1 cellular context compared by ENCODE assay signal in the genomic region with DNA sequence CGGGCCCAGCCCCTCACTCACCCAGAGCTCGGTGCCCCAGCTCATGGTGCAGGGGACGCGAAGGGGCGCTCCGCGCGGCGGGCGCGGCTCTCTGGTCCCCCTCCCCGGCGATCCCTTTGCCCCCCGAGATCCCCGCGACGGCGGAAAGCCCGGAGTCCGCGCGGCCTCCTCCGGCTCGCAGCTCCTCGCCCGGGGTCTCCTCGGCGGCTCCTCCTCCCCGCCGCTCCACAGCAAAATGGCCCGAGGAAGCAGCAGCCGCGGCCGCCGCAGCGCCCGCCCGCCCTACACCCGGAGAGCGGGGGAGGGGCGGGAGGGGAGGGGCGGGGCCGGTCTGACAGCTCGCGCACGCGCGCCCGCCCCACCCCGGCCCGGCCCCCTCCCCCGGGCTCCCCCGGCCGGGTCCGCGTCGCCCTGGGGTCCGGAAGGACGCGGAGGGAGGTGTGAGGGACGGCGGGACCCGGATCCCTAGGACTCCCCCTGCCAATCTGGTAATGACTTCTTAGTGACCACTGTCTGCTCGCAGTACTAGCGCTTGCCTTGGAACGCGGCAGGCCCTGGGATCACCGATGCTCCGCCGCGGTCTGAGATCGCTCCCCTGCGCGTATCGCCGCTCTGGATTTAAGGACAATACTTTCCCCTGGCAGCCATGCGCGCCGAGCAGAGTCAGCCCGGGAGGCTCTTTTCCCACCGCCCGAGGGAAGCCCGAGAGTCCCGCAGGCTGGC.
TF ChIP-seq lines count a peak whose summit lies in the region.

A gene (minus strand): TSS at position 259 of the 723 bp plus-strand sequence. CDS start 214 bp downstream, at position 45.

TF ChIP-seq in K562, 482 proteins besides CTCF, POLR2A, EP300 and RAD21 (continued from another document):
- TF ChIP-seq, protein P1, sequence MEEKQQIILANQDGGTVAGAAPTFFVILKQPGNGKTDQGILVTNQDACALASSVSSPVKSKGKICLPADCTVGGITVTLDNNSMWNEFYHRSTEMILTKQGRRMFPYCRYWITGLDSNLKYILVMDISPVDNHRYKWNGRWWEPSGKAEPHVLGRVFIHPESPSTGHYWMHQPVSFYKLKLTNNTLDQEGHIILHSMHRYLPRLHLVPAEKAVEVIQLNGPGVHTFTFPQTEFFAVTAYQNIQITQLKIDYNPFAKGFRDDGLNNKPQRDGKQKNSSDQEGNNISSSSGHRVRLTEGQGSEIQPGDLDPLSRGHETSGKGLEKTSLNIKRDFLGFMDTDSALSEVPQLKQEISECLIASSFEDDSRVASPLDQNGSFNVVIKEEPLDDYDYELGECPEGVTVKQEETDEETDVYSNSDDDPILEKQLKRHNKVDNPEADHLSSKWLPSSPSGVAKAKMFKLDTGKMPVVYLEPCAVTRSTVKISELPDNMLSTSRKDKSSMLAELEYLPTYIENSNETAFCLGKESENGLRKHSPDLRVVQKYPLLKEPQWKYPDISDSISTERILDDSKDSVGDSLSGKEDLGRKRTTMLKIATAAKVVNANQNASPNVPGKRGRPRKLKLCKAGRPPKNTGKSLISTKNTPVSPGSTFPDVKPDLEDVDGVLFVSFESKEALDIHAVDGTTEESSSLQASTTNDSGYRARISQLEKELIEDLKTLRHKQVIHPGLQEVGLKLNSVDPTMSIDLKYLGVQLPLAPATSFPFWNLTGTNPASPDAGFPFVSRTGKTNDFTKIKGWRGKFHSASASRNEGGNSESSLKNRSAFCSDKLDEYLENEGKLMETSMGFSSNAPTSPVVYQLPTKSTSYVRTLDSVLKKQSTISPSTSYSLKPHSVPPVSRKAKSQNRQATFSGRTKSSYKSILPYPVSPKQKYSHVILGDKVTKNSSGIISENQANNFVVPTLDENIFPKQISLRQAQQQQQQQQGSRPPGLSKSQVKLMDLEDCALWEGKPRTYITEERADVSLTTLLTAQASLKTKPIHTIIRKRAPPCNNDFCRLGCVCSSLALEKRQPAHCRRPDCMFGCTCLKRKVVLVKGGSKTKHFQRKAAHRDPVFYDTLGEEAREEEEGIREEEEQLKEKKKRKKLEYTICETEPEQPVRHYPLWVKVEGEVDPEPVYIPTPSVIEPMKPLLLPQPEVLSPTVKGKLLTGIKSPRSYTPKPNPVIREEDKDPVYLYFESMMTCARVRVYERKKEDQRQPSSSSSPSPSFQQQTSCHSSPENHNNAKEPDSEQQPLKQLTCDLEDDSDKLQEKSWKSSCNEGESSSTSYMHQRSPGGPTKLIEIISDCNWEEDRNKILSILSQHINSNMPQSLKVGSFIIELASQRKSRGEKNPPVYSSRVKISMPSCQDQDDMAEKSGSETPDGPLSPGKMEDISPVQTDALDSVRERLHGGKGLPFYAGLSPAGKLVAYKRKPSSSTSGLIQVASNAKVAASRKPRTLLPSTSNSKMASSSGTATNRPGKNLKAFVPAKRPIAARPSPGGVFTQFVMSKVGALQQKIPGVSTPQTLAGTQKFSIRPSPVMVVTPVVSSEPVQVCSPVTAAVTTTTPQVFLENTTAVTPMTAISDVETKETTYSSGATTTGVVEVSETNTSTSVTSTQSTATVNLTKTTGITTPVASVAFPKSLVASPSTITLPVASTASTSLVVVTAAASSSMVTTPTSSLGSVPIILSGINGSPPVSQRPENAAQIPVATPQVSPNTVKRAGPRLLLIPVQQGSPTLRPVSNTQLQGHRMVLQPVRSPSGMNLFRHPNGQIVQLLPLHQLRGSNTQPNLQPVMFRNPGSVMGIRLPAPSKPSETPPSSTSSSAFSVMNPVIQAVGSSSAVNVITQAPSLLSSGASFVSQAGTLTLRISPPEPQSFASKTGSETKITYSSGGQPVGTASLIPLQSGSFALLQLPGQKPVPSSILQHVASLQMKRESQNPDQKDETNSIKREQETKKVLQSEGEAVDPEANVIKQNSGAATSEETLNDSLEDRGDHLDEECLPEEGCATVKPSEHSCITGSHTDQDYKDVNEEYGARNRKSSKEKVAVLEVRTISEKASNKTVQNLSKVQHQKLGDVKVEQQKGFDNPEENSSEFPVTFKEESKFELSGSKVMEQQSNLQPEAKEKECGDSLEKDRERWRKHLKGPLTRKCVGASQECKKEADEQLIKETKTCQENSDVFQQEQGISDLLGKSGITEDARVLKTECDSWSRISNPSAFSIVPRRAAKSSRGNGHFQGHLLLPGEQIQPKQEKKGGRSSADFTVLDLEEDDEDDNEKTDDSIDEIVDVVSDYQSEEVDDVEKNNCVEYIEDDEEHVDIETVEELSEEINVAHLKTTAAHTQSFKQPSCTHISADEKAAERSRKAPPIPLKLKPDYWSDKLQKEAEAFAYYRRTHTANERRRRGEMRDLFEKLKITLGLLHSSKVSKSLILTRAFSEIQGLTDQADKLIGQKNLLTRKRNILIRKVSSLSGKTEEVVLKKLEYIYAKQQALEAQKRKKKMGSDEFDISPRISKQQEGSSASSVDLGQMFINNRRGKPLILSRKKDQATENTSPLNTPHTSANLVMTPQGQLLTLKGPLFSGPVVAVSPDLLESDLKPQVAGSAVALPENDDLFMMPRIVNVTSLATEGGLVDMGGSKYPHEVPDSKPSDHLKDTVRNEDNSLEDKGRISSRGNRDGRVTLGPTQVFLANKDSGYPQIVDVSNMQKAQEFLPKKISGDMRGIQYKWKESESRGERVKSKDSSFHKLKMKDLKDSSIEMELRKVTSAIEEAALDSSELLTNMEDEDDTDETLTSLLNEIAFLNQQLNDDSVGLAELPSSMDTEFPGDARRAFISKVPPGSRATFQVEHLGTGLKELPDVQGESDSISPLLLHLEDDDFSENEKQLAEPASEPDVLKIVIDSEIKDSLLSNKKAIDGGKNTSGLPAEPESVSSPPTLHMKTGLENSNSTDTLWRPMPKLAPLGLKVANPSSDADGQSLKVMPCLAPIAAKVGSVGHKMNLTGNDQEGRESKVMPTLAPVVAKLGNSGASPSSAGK (IDR thresholded peaks at IDR 0.05), result no peak
- no peak for TF ChIP-seq HDGF (IDR thresholded peaks at IDR 0.05)
